Comparison of ENCODE assay signal across 33 cellular contexts in genomic region chr9:86230858-86231257, GRCh38. TPM values are rescaled to one million over a fixed set of nuclear protein-coding genes. Genes with fewer than 3 reads are reported as not detected.
"Had no signal": no experiment of that assay in that cellular context is flagged by ENCODE, and none has a peak within 500 bp of the region (broad histone marks: within the 10 kb centered on the region; RNA-seq: fewer than 3 reads in every experiment).

No MANE protein-coding gene starts in this region.

- H3K27me3 ChIP-seq: ascending aorta, breast epithelium, cardiac muscle cell, colonic mucosa, foreskin keratinocyte, gastrocnemius medialis, heart left ventricle had no signal

- H3K27ac ChIP-seq: ascending aorta, breast epithelium, cardiac muscle cell, colonic mucosa, epithelial cell of prostate, foreskin keratinocyte, gastrocnemius medialis, heart left ventricle had no signal

- H3K36me3 ChIP-seq: ascending aorta, breast epithelium, cardiac muscle cell, colonic mucosa, gastrocnemius medialis had no signal

- ATAC-seq: activated CD4-positive, alpha-beta T cell treated with anti-CD3 and anti-CD28 coated beads for 36 hours; activated CD8-positive, alpha-beta memory T cell treated with anti-CD3 and anti-CD28 coated beads, Interleukin-2, amount 10 ng/mL, durations not matched to agents 7 days and 5 days; activated CD8-positive, alpha-beta T cell treated with anti-CD3 and anti-CD28 coated beads, Interleukin-2, amount 10 ng/mL, durations not matched to agents 7 days and 5 days; activated naive CD4-positive, alpha-beta T cell treated with anti-CD3 and anti-CD28 coated beads, Interleukin-2, amount 50 U/mL, for 72 hours; activated T-cell treated with anti-CD3 and anti-CD28 coated beads, Interleukin-2, amount 50 U/mL, for 72 hours; esophagus mucosa; foreskin keratinocyte; gastrocnemius medialis; heart left ventricle; T-helper 17 cell had no signal

- H3K4me3 ChIP-seq: ascending aorta, breast epithelium, cardiac muscle cell, colonic mucosa, gastrocnemius medialis, heart left ventricle had no signal

- DNase-seq: activated CD4-positive, alpha-beta memory T cell treated with anti-CD3 and anti-CD28 coated beads for 36 hours; activated CD4-positive, alpha-beta T cell treated with anti-CD3 and anti-CD28 coated beads for 36 hours; activated CD4-positive, alpha-beta T cell treated with anti-CD3 and anti-CD28 coated beads, Interleukin-2, amount 10 ng/mL, durations not matched to agents 24 days and 14 days; activated CD4-positive, CD25-positive, alpha-beta regulatory T cell; activated CD4-positive, CD25-positive, alpha-beta regulatory T cell treated with anti-CD3 and anti-CD28 coated beads, Interleukin-2, amount 50 U/mL, for 72 hours; activated CD8-positive, alpha-beta memory T cell treated with anti-CD3 and anti-CD28 coated beads, Interleukin-2, amount 10 ng/mL, durations not matched to agents 7 days and 5 days; activated CD8-positive, alpha-beta memory T cell treated with anti-CD3 and anti-CD28 coated beads, Interleukin-2, amount 50 U/mL, for 4 hours; activated CD8-positive, alpha-beta T cell treated with anti-CD3 and anti-CD28 coated beads, Interleukin-2, amount 10 ng/mL, durations not matched to agents 7 days and 5 days; activated gamma-delta T cell; activated naive CD4-positive, alpha-beta T cell; activated naive CD4-positive, alpha-beta T cell treated with anti-CD3 and anti-CD28 coated beads, Interleukin-2, amount 10 ng/mL, durations not matched to agents 7 days and 5 days; activated naive CD8-positive, alpha-beta T cell treated with anti-CD3 and anti-CD28 coated beads, Interleukin-2, amount 10 ng/mL, durations not matched to agents 7 days and 5 days; activated T-cell treated with anti-CD3 and anti-CD28 coated beads, Interleukin-2, amount 50 U/mL, for 24 hours; activated T-cell treated with anti-CD3 and anti-CD28 coated beads, Interleukin-2, amount 50 U/mL, for 72 hours; central memory CD4-positive, alpha-beta T cell; cerebellar nuclear complex; colonic mucosa; effector CD8-positive, alpha-beta T cell; foreskin keratinocyte; gastrocnemius medialis; glutamatergic neuron; heart left ventricle; T-helper 17 cell; T1000 had no signal

- FAIRE-seq: endometrium, endothelial cell of umbilical vein had no signal

- H3K4me1 ChIP-seq: ascending aorta, breast epithelium, colonic mucosa, foreskin keratinocyte, gastrocnemius medialis, heart left ventricle had no signal

- H3K9me3 ChIP-seq: ascending aorta, breast epithelium, colonic mucosa, gastrocnemius medialis had no signal

RNA-seq across cellular contexts. Expression of gene C9orf153, which starts 28.6 kb away (rescaled TPM):
- total RNA-seq: ascending aorta, colonic mucosa, dermis microvascular lymphatic vessel endothelial cell had no signal
- polyA plus RNA-seq: cardiac muscle cell, endothelial cell of umbilical vein had no signal
